Comparison of ENCODE assay signal across 14 cellular contexts in genomic region chr3:136730595-136731273, GRCh38. TPM values are rescaled to one million over a fixed set of nuclear protein-coding genes. Genes with fewer than 3 reads are reported as not detected.
A peak's percentile ranks its signal among the peaks of the same experiment; 100 is the strongest.
DNase-seq lines count a peak whose midpoint lies in the region; ATAC-seq, FAIRE-seq and TF ChIP-seq lines count a peak whose summit lies in the region.
"Had no signal": no experiment of that assay in that cellular context is flagged by ENCODE, and none has a peak within 500 bp of the region (broad histone marks: within the 10 kb centered on the region; RNA-seq: fewer than 3 reads in every experiment).

No MANE protein-coding gene starts in this region.

- no peak overlapping the region for H3K4me3 Mint-ChIP-seq in activated CD4-positive, alpha-beta T cell treated with anti-CD3 and anti-CD28 coated beads for 36 hours

- no peak for FAIRE-seq in small intestine (lab: Jason Lieb, UNC)
- FAIRE-seq: A204.1, K562 had no signal

- H3K27ac ChIP-seq in Peyer's patch (peak overlapping the region in 3 of 4 donors; percentile 9 to 74 (median 64)), small intestine (ENCODE audit: low read depth in 1 of 2, low read length in 1 of 2) (peak overlapping the region; percentile 5 to 64)
- H3K27ac ChIP-seq: tibial nerve had no signal

- no peaks in the 10 kb centered on the region for H3K27me3 Mint-ChIP-seq in activated CD4-positive, alpha-beta T cell treated with anti-CD3 and anti-CD28 coated beads for 36 hours

- no peak for TF ChIP-seq CTCF in Peyer's patch (IDR thresholded peaks at IDR 0.05)

- intact Hi-C loops in activated CD4-positive, alpha-beta T cell treated with anti-CD3 and anti-CD28 coated beads for 36 hours (cut with DNase I, micrococcal nuclease) = no loop called here

- no peaks in the 10 kb centered on the region for H3K9me3 Mint-ChIP-seq in activated CD4-positive, alpha-beta T cell treated with anti-CD3 and anti-CD28 coated beads for 36 hours (ENCODE audit: low read depth)

- H3K9me3 ChIP-seq in Peyer's patch (no peaks in the 10 kb centered on the region), small intestine (ENCODE audit: control insufficient read depth, low read depth) (no peaks in the 10 kb centered on the region)
- H3K9me3 ChIP-seq: tibial nerve had no signal

- DNase-seq in activated CD4-positive, alpha-beta T cell treated with anti-CD3 and anti-CD28 coated beads for 36 hours = no peak
- DNase-seq in activated CD4-positive, alpha-beta T cell treated with anti-CD3 and anti-CD28 coated beads for 4 hours = no peak
- DNase-seq in Peyer's patch (peak in 1 of 3 donors; percentile 74), small intestine (peak; percentile 86), DMS53 (lab: John Stamatoyannopoulos, UW) (no peak), SK-N-DZ (ENCODE audit: low spot score) (no peak)
- DNase-seq in activated effector memory CD4-positive, alpha-beta T cell treated with anti-CD3 and anti-CD28 coated beads, Interleukin-2, amount 50 U/mL, for 16 hours = no peak
- DNase-seq: NCI-H2171; stimulated activated CD4-positive, alpha-beta T cell treated with anti-CD3 and anti-CD28 coated beads, Interleukin-15, amount 100 ng/mL, for 24 hours had no signal

- H3K27me3 ChIP-seq in Peyer's patch = no peaks in the 10 kb centered on the region
- no peaks in the 10 kb centered on the region for H3K27me3 ChIP-seq in small intestine (ENCODE audit: control insufficient read depth in 2 of 2, insufficient read depth in 2 of 2, low read length in 2 of 2)
- H3K27me3 ChIP-seq: tibial nerve had no signal

- no peak overlapping the region for H3K4me3 ChIP-seq in Peyer's patch
- no peak overlapping the region for H3K4me3 ChIP-seq in small intestine (ENCODE audit: low read depth in 1 of 2, low read length in 2 of 2)
- H3K4me3 ChIP-seq: K562, tibial nerve had no signal

- H3K4me1 Mint-ChIP-seq in activated CD4-positive, alpha-beta T cell treated with anti-CD3 and anti-CD28 coated beads for 36 hours = peaks cover 72% of the 10 kb centered on the region

- TF ChIP-seq POLR2A in Peyer's patch (IDR thresholded peaks at IDR 0.05) = no peak

- H3K4me1 ChIP-seq in Peyer's patch (peaks cover 4 to 72% (median 15%) of the 10 kb centered on the region in 4 donors), small intestine (ENCODE audit: control insufficient read depth in 2 of 2, insufficient read depth in 1 of 2, low read depth in 1 of 2, low read length in 1 of 2) (peaks cover 6 to 14% of the 10 kb centered on the region in 2 donors)

- H3K36me3 ChIP-seq in Peyer's patch (no peaks in the 10 kb centered on the region), small intestine (ENCODE audit: control insufficient read depth in 2 of 2, insufficient read depth in 2 of 2, low read length in 2 of 2) (no peaks in the 10 kb centered on the region)
- H3K36me3 ChIP-seq: tibial nerve had no signal

- CTCF ChIA-PET in activated CD4-positive, alpha-beta T cell treated with anti-CD3 and anti-CD28 coated beads for 36 hours (lab: Charles Lee) = interaction anchor here (0.7 to 1.1 kb wide), 3 partner anchors 22 to 302 kb away, joined by 3 read pairs; no protein-coding TSS in a partner anchor

- ATAC-seq in activated CD4-positive, alpha-beta T cell treated with anti-CD3 and anti-CD28 coated beads for 36 hours = peak; percentile 76
- peak; percentile 50 for ATAC-seq in GM21825 (IDR thresholded peaks at IDR 0.05; ENCODE audit: unreplicated experiment)
- ATAC-seq: HCT116, K562 had no signal

- peak overlapping the region; percentile 1 for H3K27ac Mint-ChIP-seq in activated CD4-positive, alpha-beta T cell treated with anti-CD3 and anti-CD28 coated beads for 36 hours

- H3K36me3 Mint-ChIP-seq in activated CD4-positive, alpha-beta T cell treated with anti-CD3 and anti-CD28 coated beads for 36 hours (ENCODE audit: low read depth) = peaks cover 3% of the 10 kb centered on the region

- POLR2A ChIA-PET in activated CD4-positive, alpha-beta T cell treated with anti-CD3 and anti-CD28 coated beads for 36 hours (lab: Charles Lee) = interaction anchor here (0.6 to 1.0 kb wide), 2 partner anchors 22 to 129 kb away, joined by 3 to 4 read pairs; partner anchors contain the start of gene STAG1

RNA-seq across cellular contexts. Expression of gene STAG1, which starts 21.4 kb away (rescaled TPM):
- 10 to 100 TPM; 27.1 to 36.0 TPM for total RNA-seq in activated CD4-positive, alpha-beta T cell treated with anti-CD3 and anti-CD28 coated beads for 36 hours
- total RNA-seq in Peyer's patch = 10 to 100 TPM; 22.6 to 91.6 (median 35.2) TPM
- polyA plus RNA-seq in small intestine = 10 to 100 TPM in 2 of 3 donors, 1 to 10 TPM in 1; 10.0 to 12.7 (median 10.1) TPM
- 13.9 and 15.9 TPM in 2 replicates for polyA plus RNA-seq in SK-N-DZ (2014; cell fraction: cytosol; rRNA removed)
- polyA plus RNA-seq in SK-N-DZ (2014; cell fraction: nucleus; rRNA removed) = 11.3 and 12.9 TPM in 2 replicates
